In genomic region chr17:83198366-83199341, GRCh38 we compare ENCODE assay signal across 10 cellular contexts.
DNase-seq lines count a peak whose midpoint lies in the region; TF ChIP-seq lines count a peak whose summit lies in the region.
"Had no signal": no experiment of that assay in that cellular context is flagged by ENCODE, and none has a peak within 500 bp of the region (broad histone marks: within the 10 kb centered on the region; RNA-seq: fewer than 3 reads in every experiment).

No MANE protein-coding gene starts in this region.

- peak overlapping the region; percentile 16 for H3K9ac ChIP-seq in adipocyte (ENCODE audit: low read length)

- H3K4me3 ChIP-seq in adipocyte (ENCODE audit: low read length) (no peak overlapping the region), mononuclear cell (ENCODE audit: low read length) (peak overlapping the region; percentile 8), vagina (no peak overlapping the region)

- H3K4me1 Mint-ChIP-seq in activated naive CD4-positive, alpha-beta T cell treated with anti-CD3 and anti-CD28 coated beads for 36 hours (ENCODE audit: low read depth) = peaks cover 31% of the 10 kb centered on the region
- H3K4me1 Mint-ChIP-seq in Calu3 (ENCODE audit: low read depth, unreplicated experiment) (no peaks in the 10 kb centered on the region), nephron progenitor cell (peaks cover 19% of the 10 kb centered on the region)

- TF ChIP-seq CTCF in vagina (IDR thresholded peaks at IDR 0.05) (no peak), Calu3 (IDR thresholded peaks at IDR 0.05; ENCODE audit: unreplicated experiment) (no peak), nephron progenitor cell (IDR thresholded peaks at IDR 0.05) (no peak)

- peak overlapping the region; percentile 54 for H3K4me3 Mint-ChIP-seq in activated naive CD4-positive, alpha-beta T cell treated with anti-CD3 and anti-CD28 coated beads for 36 hours
- H3K4me3 Mint-ChIP-seq in Calu3 (ENCODE audit: low read depth, unreplicated experiment) = no peak overlapping the region
- no peak overlapping the region for H3K4me3 Mint-ChIP-seq in nephron progenitor cell

- H3K27me3 Mint-ChIP-seq in activated naive CD4-positive, alpha-beta T cell treated with anti-CD3 and anti-CD28 coated beads for 36 hours (ENCODE audit: low read depth) = no peaks in the 10 kb centered on the region
- peaks cover 16% of the 10 kb centered on the region for H3K27me3 Mint-ChIP-seq in Calu3 (ENCODE audit: unreplicated experiment)
- H3K27me3 Mint-ChIP-seq in nephron progenitor cell (ENCODE audit: low read depth, poor library complexity) = peaks cover 32% of the 10 kb centered on the region

- no peak for TF ChIP-seq POLR2A in vagina (IDR thresholded peaks at IDR 0.05)

- no TSS peak for BruUV-seq in Calu3 (replicated peaks; lab: Mats Ljungman, UMichigan)

- CTCF ChIA-PET in activated naive CD4-positive, alpha-beta T cell treated with anti-CD3 and anti-CD28 coated beads for 36 hours (lab: Charles Lee) = no interaction called here
- CTCF ChIA-PET in Calu3 (lab: Charles Lee) = no interaction called here

- no peaks in the 10 kb centered on the region for H3K9me3 Mint-ChIP-seq in activated naive CD4-positive, alpha-beta T cell treated with anti-CD3 and anti-CD28 coated beads for 36 hours
- H3K9me3 Mint-ChIP-seq in Calu3 (ENCODE audit: low read depth, unreplicated experiment) = no peaks in the 10 kb centered on the region
- peaks cover 39% of the 10 kb centered on the region for H3K9me3 Mint-ChIP-seq in nephron progenitor cell

- DNase-seq in activated naive CD4-positive, alpha-beta T cell treated with anti-CD3 and anti-CD28 coated beads for 36 hours = no peak
- DNase-seq in activated naive CD4-positive, alpha-beta T cell treated with Interleukin-2 at 50 U/mL for 16 hours = no peak
- DNase-seq in adipocyte (ENCODE audit: low read depth) = no peak
- DNase-seq in vagina (ENCODE audit: extremely low spot score in 2 of 2) = no peak
- DNase-seq in Calu3 = no peak
- no peak for DNase-seq in nephron progenitor cell
- no peak for DNase-seq in OCI-M1 (lab: John Stamatoyannopoulos, UW)
- DNase-seq: DMS53, NCI-H1930 had no signal

- H3K36me3 ChIP-seq in adipocyte (ENCODE audit: control insufficient read depth, insufficient read depth, low read length, severe bottlenecking) (no peaks in the 10 kb centered on the region), vagina (no peaks in the 10 kb centered on the region)

- no peaks in the 10 kb centered on the region for H3K36me3 Mint-ChIP-seq in activated naive CD4-positive, alpha-beta T cell treated with anti-CD3 and anti-CD28 coated beads for 36 hours (ENCODE audit: low read depth)
- no peaks in the 10 kb centered on the region for H3K36me3 Mint-ChIP-seq in Calu3 (ENCODE audit: insufficient read depth, unreplicated experiment)
- H3K36me3 Mint-ChIP-seq in nephron progenitor cell (ENCODE audit: low read depth) = no peaks in the 10 kb centered on the region

- intact Hi-C loops in activated naive CD4-positive, alpha-beta T cell treated with anti-CD3 and anti-CD28 coated beads for 36 hours (cut with micrococcal nuclease) = no loop called here
- intact Hi-C loops in vagina (cut with DNase I) (no loop called here), Calu3 (cut with micrococcal nuclease; ENCODE audit: unreplicated experiment) (no loop called here)

- no peaks in the 10 kb centered on the region for H3K27me3 ChIP-seq in adipocyte (replicated peaks; ENCODE audit: control insufficient read depth, insufficient read depth, low read length)
- no peaks in the 10 kb centered on the region for H3K27me3 ChIP-seq in mononuclear cell (ENCODE audit: insufficient read depth, low read length)
- H3K27me3 ChIP-seq in vagina = no peaks in the 10 kb centered on the region

- H3K4me1 ChIP-seq in adipocyte (ENCODE audit: control insufficient read depth, insufficient read depth, low read length) (peaks cover 61% of the 10 kb centered on the region), mononuclear cell (ENCODE audit: insufficient read depth, low read length) (peaks cover 70% of the 10 kb centered on the region), vagina (peaks cover 89% of the 10 kb centered on the region)

- peak overlapping the region; percentile 83 for H3K27ac Mint-ChIP-seq in activated naive CD4-positive, alpha-beta T cell treated with anti-CD3 and anti-CD28 coated beads for 36 hours
- H3K27ac Mint-ChIP-seq in Calu3 (ENCODE audit: unreplicated experiment) = no peak overlapping the region
- H3K27ac Mint-ChIP-seq in nephron progenitor cell = no peak overlapping the region

- H3K27ac ChIP-seq in vagina = peak overlapping the region; percentile 95

- H3K9me3 ChIP-seq in adipocyte (ENCODE audit: control insufficient read depth, low read length) (no peaks in the 10 kb centered on the region), mononuclear cell (ENCODE audit: low read depth, low read length) (no peaks in the 10 kb centered on the region), vagina (no peaks in the 10 kb centered on the region)
